8 cellular contexts compared by ENCODE assay signal in the genomic region with DNA sequence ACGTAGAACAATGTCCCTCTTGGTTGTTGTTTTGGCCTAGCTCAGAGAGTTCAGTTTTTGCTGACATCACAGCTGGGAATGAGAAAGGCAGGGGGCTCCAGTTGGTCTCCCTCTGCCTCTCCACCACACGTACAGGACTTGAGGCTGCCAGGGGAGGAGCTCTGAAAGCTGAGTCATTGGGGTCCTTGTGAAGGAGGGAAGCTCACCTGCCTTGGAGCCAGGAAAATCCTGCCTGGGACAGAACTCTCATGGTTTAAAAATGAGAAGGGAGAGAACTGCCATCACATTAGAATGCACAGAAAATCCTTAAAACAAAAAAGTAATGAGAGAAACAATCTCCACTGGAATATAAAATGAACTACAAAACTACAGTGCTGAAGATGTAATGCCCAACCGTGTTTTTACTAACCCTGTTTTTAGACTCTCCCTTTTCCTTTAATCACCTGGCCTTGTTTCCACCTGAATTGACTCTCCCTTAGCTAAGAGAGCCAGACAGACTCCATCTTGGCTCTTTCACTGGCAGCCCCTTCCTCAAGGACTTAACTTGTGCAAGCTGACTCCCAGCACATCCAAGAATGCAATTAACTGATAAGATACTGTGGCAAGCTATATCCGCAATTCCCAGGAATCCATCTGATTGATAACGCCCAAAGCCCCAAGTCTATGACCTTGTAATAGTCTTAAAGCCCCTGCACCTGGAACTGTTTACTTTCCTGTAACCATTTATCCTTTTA.
DNase-seq lines count a peak whose midpoint lies in the region; ATAC-seq, FAIRE-seq and TF ChIP-seq lines count a peak whose summit lies in the region.
"Not testable (repeated sequence)": the region's sequence is repeated elsewhere in the genome, so short reads cannot be mapped to it uniquely, and the experiment has no call there.

No MANE protein-coding gene starts in this region.

- not testable (repeated sequence) for H3K14ac ChIP-seq in H9 (ENCODE audit: insufficient read depth, low read length); H1 (ENCODE audit: insufficient read length); trophoblast cell (ENCODE audit: low read length)

- ATAC-seq in WTC11: 0 out of 2 replicates have a peak, but pooled peaks have one; percentile 3

- not testable (repeated sequence) for DNase-seq in CD14-positive monocyte (ENCODE audit: low spot score); WTC11 (ENCODE audit: low spot score); H1 (ENCODE audit: low read depth in 1 of 2, low spot score in 2 of 2); trophoblast cell
- peak; percentile 77 for DNase-seq in H9
- DNase-seq in NCI-H2171 treated with DMSO at 0.1 percent for 48 hours (lab: John Stamatoyannopoulos, UW): peak; percentile 38
- DNase-seq in mesendoderm: peak; percentile 88

- no CpG with 5 or more reads among the region's 5 CpGs for WGBS in H9 (ENCODE audit: extremely low coverage, insufficient read length, low lambda C conversion rate)
- WGBS in H1 (ENCODE audit: extremely low coverage in 1 of 2, insufficient coverage in 1 of 2, insufficient read length in 1 of 2, insufficient replicate concordance in 2 of 2, low coverage in 1 of 2, low lambda C conversion rate in 2 of 2, missing lambda C conversion rate in 1 of 2), 2 experiments: 76% methylated on average over 5 of the region's 5 CpGs; no CpG with 5 or more reads in 1 of the 2 experiments
- WGBS in mesendoderm (ENCODE audit: extremely low coverage, insufficient coverage, low lambda C conversion rate): no CpG with 5 or more reads among the region's 5 CpGs
- no CpG with 5 or more reads among the region's 5 CpGs for WGBS in trophoblast cell (ENCODE audit: extremely low coverage, insufficient coverage, insufficient read length)

- not testable (repeated sequence) for H4K12ac ChIP-seq in trophoblast cell (ENCODE audit: low read depth, low read length)

- H3K36me3 ChIP-seq in H1 (ENCODE audit: control insufficient read depth in 2 of 4, insufficient read depth in 4 of 4, low read length in 3 of 4); mesendoderm (ENCODE audit: control insufficient read depth, insufficient read depth, low read length); trophoblast cell (ENCODE audit: control insufficient read depth in 1 of 2, insufficient read depth in 2 of 2, low read length in 2 of 2): not testable (repeated sequence)

- not testable (repeated sequence) for H4K20me1 ChIP-seq in H9 (ENCODE audit: control insufficient read depth, insufficient read depth, insufficient read length); H1 (replicated peaks in 1 of 2; ENCODE audit: control insufficient read depth in 1 of 2, insufficient read depth in 2 of 2, low read length in 2 of 2)

- H3K79me1 ChIP-seq in H9 (ENCODE audit: insufficient read depth, low read depth, low read length, poor library complexity, severe bottlenecking); H1 (ENCODE audit: low read depth, low read length); mesendoderm (ENCODE audit: low read length); trophoblast cell (ENCODE audit: low read length): not testable (repeated sequence)

- not testable (repeated sequence) for H2AK5ac ChIP-seq in H9 (ENCODE audit: insufficient read length, low read length); H1 (ENCODE audit: low read depth, low read length); mesendoderm (ENCODE audit: low read length); trophoblast cell (ENCODE audit: low read length)

- POLR2A ChIA-PET in WTC11 (lab: Charles Lee) (interaction anchor here (0.7 kb wide), 1 partner anchor 35 kb away, joined by 3 read pairs; no protein-coding TSS in a partner anchor), H1 (lab: Charles Lee; ENCODE audit: partially characterized antibody) (interaction anchor here (0.7 to 1.7 kb wide), 4 partner anchors 12 to 385 kb away, joined by 3 read pairs; no protein-coding TSS in a partner anchor)

- H2BK15ac ChIP-seq in H9 (ENCODE audit: low read depth, low read length); H1 (ENCODE audit: low read length); mesendoderm (replicated peaks; ENCODE audit: low read depth): not testable (repeated sequence)

- CTCF ChIA-PET in WTC11 (lab: Charles Lee): interaction anchor here (0.6 to 3.1 kb wide), 24 partner anchors 9 to 969 kb away, joined by 3 to 69 read pairs (median 8); a partner anchor contains a TSS
- CTCF ChIA-PET in H1 (lab: Charles Lee; ENCODE audit: partially characterized antibody): interaction anchor here (0.7 to 5.4 kb wide), 15 partner anchors 10 to 415 kb away, joined by 3 to 64 read pairs (median 7); a partner anchor contains a TSS

- not testable (repeated sequence) for H3T11ph ChIP-seq in H9 (ENCODE audit: low read length)

- H3K23me2 ChIP-seq in H9 (ENCODE audit: insufficient read length, low read depth, low read length, poor library complexity, severe bottlenecking); H1 (ENCODE audit: low read depth, low read length): not testable (repeated sequence)

- peak overlapping the region in 1 of 4 experiments; percentile 14; a peak in 1 of 8 replicates for H3K4me3 ChIP-seq in H1 (ENCODE audit: extremely low read depth in 1 of 4, insufficient read depth in 2 of 4, low read depth in 3 of 4, low read length in 4 of 4)
- H3K4me3 ChIP-seq in mesendoderm (ENCODE audit: low read length); trophoblast cell (ENCODE audit: low read depth, low read length): not testable (repeated sequence)

- not testable (repeated sequence) for H3K4me3 Mint-ChIP-seq in CD14-positive monocyte, WTC11
- H3K4me3 Mint-ChIP-seq in H9: peak overlapping the region in 1 of 2 experiments; percentile 43; a peak in 1 of 5 replicates
- H3K4me3 Mint-ChIP-seq in activated naive CD4-positive, alpha-beta T cell treated with anti-CD3 and anti-CD28 coated beads, Interleukin-2, amount 50 U/mL, for 24 hours: peak overlapping the region; percentile 71

- not testable (repeated sequence) for H3K9ac ChIP-seq in H9 (ENCODE audit: extremely low read depth, insufficient read length, low read length); H1 (replicated peaks in 1 of 4; ENCODE audit: extremely low read depth in 1 of 4, low read depth in 3 of 4, low read length in 3 of 4); trophoblast cell (ENCODE audit: low read length)
- H3K9ac ChIP-seq in mesendoderm (ENCODE audit: low read length): peak overlapping the region; percentile 14

- H3K27me3 ChIP-seq in H9 (ENCODE audit: insufficient read depth, low read length); H1 (replicated peaks in 1 of 4; ENCODE audit: control insufficient read depth in 3 of 4, extremely low read depth in 1 of 4, insufficient read depth in 3 of 4, low read length in 3 of 4); mesendoderm (ENCODE audit: insufficient read depth, low read length, poor library complexity); trophoblast cell (ENCODE audit: insufficient read depth, low read length): not testable (repeated sequence)

- H3K4me1 Mint-ChIP-seq in CD14-positive monocyte: peaks cover 56% of the 10 kb centered on the region
- peaks cover 38 to 41% of the 10 kb centered on the region in 2 experiments for H3K4me1 Mint-ChIP-seq in H9
- H3K4me1 Mint-ChIP-seq in WTC11: peaks cover 45% of the 10 kb centered on the region
- peaks cover 51% of the 10 kb centered on the region for H3K4me1 Mint-ChIP-seq in activated naive CD4-positive, alpha-beta T cell treated with anti-CD3 and anti-CD28 coated beads, Interleukin-2, amount 50 U/mL, for 24 hours

- H2BK120ac ChIP-seq in H9 (ENCODE audit: low read depth, low read length, poor library complexity, severe bottlenecking); H1 (replicated peaks; ENCODE audit: low read depth, low read length); mesendoderm (ENCODE audit: low read depth, low read length); trophoblast cell (ENCODE audit: insufficient read depth, low read length, poor library complexity): not testable (repeated sequence)

- not testable (repeated sequence) for TF ChIP-seq CTCF in CD14-positive monocyte (IDR thresholded peaks at IDR 0.05); H9 (conservative IDR thresholded peaks at IDR 0.05); WTC11 (IDR thresholded peaks at IDR 0.05); H1 (IDR thresholded peaks at IDR 0.05; ENCODE audit: control extremely low read depth in 1 of 3, insufficient read depth in 1 of 3, low read depth in 1 of 3, low read length in 3 of 3)

- H3K56ac ChIP-seq in H9 (ENCODE audit: insufficient read length, low read depth, low read length); H1 (replicated peaks; ENCODE audit: insufficient read length, low read depth, low read length): not testable (repeated sequence)
- peak overlapping the region; percentile 65 for H3K56ac ChIP-seq in mesendoderm (ENCODE audit: low read length)

- H3K18ac ChIP-seq in H9 (ENCODE audit: insufficient read length, low read depth, low read length); mesendoderm (ENCODE audit: low read length); trophoblast cell (ENCODE audit: low read length): not testable (repeated sequence)
- peak overlapping the region; percentile 9; the same call in 1 of the 2 replicates for H3K18ac ChIP-seq in H1 (ENCODE audit: extremely low read depth, low read length)

- not testable (repeated sequence) for H3K27me3 Mint-ChIP-seq in CD14-positive monocyte (ENCODE audit: low read depth in 3 of 3); H9 (ENCODE audit: low read depth); WTC11 (ENCODE audit: low read depth); activated naive CD4-positive, alpha-beta T cell treated with anti-CD3 and anti-CD28 coated beads, Interleukin-2, amount 50 U/mL, for 24 hours

- H3K27ac ChIP-seq in H9 (ENCODE audit: insufficient read length, low read depth, low read length) (peak overlapping the region; percentile 48), H1 (ENCODE audit: low read depth, low read length) (peak overlapping the region; percentile 27; the same call in 1 of the 2 replicates)
- H3K27ac ChIP-seq in mesendoderm (ENCODE audit: low read depth, low read length); trophoblast cell (ENCODE audit: low read depth, low read length): not testable (repeated sequence)

- H2BK12ac ChIP-seq in H9 (ENCODE audit: insufficient read length, low read depth, low read length); H1 (ENCODE audit: low read depth, low read length); trophoblast cell (ENCODE audit: low read length): not testable (repeated sequence)

- not testable (repeated sequence) for H3K4me2 ChIP-seq in H9 (ENCODE audit: insufficient read depth, insufficient read length, low read length); mesendoderm (ENCODE audit: low read length); trophoblast cell (ENCODE audit: low read length)
- peak overlapping the region in 1 of 2 experiments; percentile 44; a peak in 2 of 4 replicates for H3K4me2 ChIP-seq in H1 (ENCODE audit: insufficient read depth in 1 of 2, low read depth in 2 of 2, low read length in 2 of 2)

- H3K27ac Mint-ChIP-seq in CD14-positive monocyte (peak overlapping the region in 6 of 7 donors; percentile 37 to 79 (median 57)), H9 (peak overlapping the region; percentile 87 to 97 (median 96); a peak in 6 of 7 replicates), WTC11 (peak overlapping the region; percentile 75)
- H3K27ac Mint-ChIP-seq in activated naive CD4-positive, alpha-beta T cell treated with anti-CD3 and anti-CD28 coated beads, Interleukin-2, amount 50 U/mL, for 24 hours: peak overlapping the region; percentile 76

- H3K4me1 ChIP-seq in H9 (ENCODE audit: insufficient read depth, low read length); mesendoderm (ENCODE audit: control insufficient read depth, low read depth, low read length); trophoblast cell (ENCODE audit: control insufficient read depth in 1 of 2, insufficient read depth in 2 of 2, low read length in 2 of 2): not testable (repeated sequence)
- peaks cover 0 to 13% (median 7%) of the 10 kb centered on the region in 4 experiments; a peak in 5 of 7 replicates for H3K4me1 ChIP-seq in H1 (replicated peaks in 1 of 4; ENCODE audit: control insufficient read depth in 3 of 4, insufficient read depth in 4 of 4, low read length in 3 of 4)

- TF ChIP-seq RAD21 in H1 (IDR thresholded peaks at IDR 0.05 in 1 of 2, conservative IDR thresholded peaks at IDR 0.05 in 1 of 2; ENCODE audit: low read depth in 2 of 2, low read length in 2 of 2): not testable (repeated sequence)

- H3K23ac ChIP-seq in H9 (ENCODE audit: insufficient read length, low read depth, low read length); H1 (ENCODE audit: insufficient read length); mesendoderm (ENCODE audit: low read length); trophoblast cell (ENCODE audit: low read length): not testable (repeated sequence)

- H3K36me3 Mint-ChIP-seq in CD14-positive monocyte: peaks cover 16 to 25% of the 10 kb centered on the region in 2 donors
- not testable (repeated sequence) for H3K36me3 Mint-ChIP-seq in H9 (ENCODE audit: insufficient read depth in 1 of 3, low read depth in 3 of 3); WTC11; activated naive CD4-positive, alpha-beta T cell treated with anti-CD3 and anti-CD28 coated beads, Interleukin-2, amount 50 U/mL, for 24 hours

- not testable (repeated sequence) for H4K8ac ChIP-seq in H9 (replicated peaks; ENCODE audit: insufficient read length, low read depth, low read length); H1 (ENCODE audit: extremely low read depth, insufficient read depth, low read length); mesendoderm (ENCODE audit: low read depth, low read length); trophoblast cell (ENCODE audit: low read depth, low read length)

- not testable (repeated sequence) for H3K4ac ChIP-seq in H9 (ENCODE audit: low read depth, low read length); H1 (replicated peaks; ENCODE audit: insufficient read length, low read depth, low read length); mesendoderm (ENCODE audit: low read depth, low read length); trophoblast cell (ENCODE audit: low read depth, low read length)

- not testable (repeated sequence) for H3K9me3 Mint-ChIP-seq in CD14-positive monocyte; H9; WTC11; activated naive CD4-positive, alpha-beta T cell treated with anti-CD3 and anti-CD28 coated beads, Interleukin-2, amount 50 U/mL, for 24 hours

- not testable (repeated sequence) for FAIRE-seq in H1 (lab: Jason Lieb, UNC)

- H4K5ac ChIP-seq in H9 (ENCODE audit: insufficient read length, low read depth, low read length); H1 (ENCODE audit: insufficient read length, low read depth, low read length); mesendoderm (ENCODE audit: low read length): not testable (repeated sequence)

- H4K91ac ChIP-seq in H9 (ENCODE audit: insufficient read length, low read depth, low read length); H1 (replicated peaks; ENCODE audit: insufficient read length, low read length); trophoblast cell (ENCODE audit: low read depth, low read length): not testable (repeated sequence)

- H2BK20ac ChIP-seq in H9 (ENCODE audit: low read depth, low read length, poor library complexity, severe bottlenecking); H1 (ENCODE audit: low read length): not testable (repeated sequence)

- H3K79me2 ChIP-seq in H9 (ENCODE audit: insufficient read depth, low read length); H1 (ENCODE audit: control insufficient read depth in 1 of 2, insufficient read depth in 2 of 2, low read length in 2 of 2); mesendoderm (ENCODE audit: control insufficient read depth, insufficient read depth, low read length); trophoblast cell (ENCODE audit: control insufficient read depth, insufficient read depth, low read length, poor library complexity): not testable (repeated sequence)

- intact Hi-C loops in CD14-positive monocyte (cut with micrococcal nuclease): not testable (repeated sequence)

- not testable (repeated sequence) for H3K9me3 ChIP-seq in H9 (ENCODE audit: control insufficient read depth, low read depth, low read length); H1 (ENCODE audit: insufficient read depth in 2 of 2, low read depth in 1 of 2, low read length in 1 of 2); trophoblast cell (ENCODE audit: insufficient read depth, low read depth, low read length)

- not testable (repeated sequence) for H2BK5ac ChIP-seq in H9 (ENCODE audit: insufficient read length, low read length); H1 (ENCODE audit: low read depth, low read length); trophoblast cell (ENCODE audit: low read depth, low read length, poor library complexity)
- H2BK5ac ChIP-seq in mesendoderm (ENCODE audit: low read length): peak overlapping the region; percentile 69

- peak overlapping the region; percentile 59 for H2AFZ ChIP-seq in H9 (ENCODE audit: low read length)
- H2AFZ ChIP-seq in H1 (ENCODE audit: low read length): peak overlapping the region; percentile 34; the same call in 1 of the 2 replicates
- H2AFZ ChIP-seq in trophoblast cell (ENCODE audit: insufficient read depth, low read length, poor library complexity): peak overlapping the region; percentile 69

- not testable (repeated sequence) for TF ChIP-seq POLR2A in H1 (IDR thresholded peaks at IDR 0.05; ENCODE audit: control extremely low read depth in 1 of 2, low read depth in 2 of 2, low read length in 2 of 2)

- not testable (repeated sequence) for TF ChIP-seq EP300 in H1 (IDR thresholded peaks at IDR 0.05; ENCODE audit: borderline replicate concordance in 1 of 2, low read depth in 2 of 2, low read length in 2 of 2)
